1 cellular context compared by ENCODE assay signal in genomic region chr21:37561506-37561905, GRCh38.
TF ChIP-seq lines count a peak whose summit lies in the region.

No MANE protein-coding gene starts in this region.

TF ChIP-seq in K562, 482 proteins besides CTCF, POLR2A, EP300 and RAD21:
- TF ChIP-seq ZNF707 (CRISPR knock-in tag; conservative IDR thresholded peaks at IDR 0.05) (no peak), THRAP3 (IDR thresholded peaks at IDR 0.05; ENCODE audit: borderline replicate concordance) (no peak), TRIM25 (IDR thresholded peaks at IDR 0.05; ENCODE audit: borderline replicate concordance) (no peak), DMBX1 (CRISPR knock-in tag; IDR thresholded peaks at IDR 0.05; ENCODE audit: borderline replicate concordance) (no peak), CEBPG (CRISPR knock-in tag; IDR thresholded peaks at IDR 0.05) (no peak), CEBPG (tag; conservative IDR thresholded peaks at IDR 0.05 in 1 of 2, IDR thresholded peaks at IDR 0.05 in 1 of 2) (no peak), ZKSCAN3 (CRISPR knock-in tag; IDR thresholded peaks at IDR 0.05) (no peak), FOXJ3 (CRISPR knock-in tag; IDR thresholded peaks at IDR 0.05) (no peak), RFX7 (CRISPR knock-in tag; IDR thresholded peaks at IDR 0.05) (no peak), MCM5 (IDR thresholded peaks at IDR 0.05; ENCODE audit: low read depth) (no peak), SAFB2 (IDR thresholded peaks at IDR 0.05; ENCODE audit: borderline replicate concordance, low read depth, low read length, severe bottlenecking) (no peak), DNMT1 (IDR thresholded peaks at IDR 0.05) (no peak), FOXP1 (CRISPR knock-in tag; IDR thresholded peaks at IDR 0.05) (no peak), PTBP1 (IDR thresholded peaks at IDR 0.05; ENCODE audit: low read depth, low read length) (no peak), MTA2 (IDR thresholded peaks at IDR 0.05; ENCODE audit: low read depth) (no peak)
- TF ChIP-seq, protein P1, sequence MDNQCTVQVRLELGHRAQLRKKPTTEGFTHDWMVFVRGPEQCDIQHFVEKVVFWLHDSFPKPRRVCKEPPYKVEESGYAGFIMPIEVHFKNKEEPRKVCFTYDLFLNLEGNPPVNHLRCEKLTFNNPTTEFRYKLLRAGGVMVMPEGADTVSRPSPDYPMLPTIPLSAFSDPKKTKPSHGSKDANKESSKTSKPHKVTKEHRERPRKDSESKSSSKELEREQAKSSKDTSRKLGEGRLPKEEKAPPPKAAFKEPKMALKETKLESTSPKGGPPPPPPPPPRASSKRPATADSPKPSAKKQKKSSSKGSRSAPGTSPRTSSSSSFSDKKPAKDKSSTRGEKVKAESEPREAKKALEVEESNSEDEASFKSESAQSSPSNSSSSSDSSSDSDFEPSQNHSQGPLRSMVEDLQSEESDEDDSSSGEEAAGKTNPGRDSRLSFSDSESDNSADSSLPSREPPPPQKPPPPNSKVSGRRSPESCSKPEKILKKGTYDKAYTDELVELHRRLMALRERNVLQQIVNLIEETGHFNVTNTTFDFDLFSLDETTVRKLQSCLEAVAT (IDR thresholded peaks at IDR 0.05) = no peak
